In the genomic region with DNA sequence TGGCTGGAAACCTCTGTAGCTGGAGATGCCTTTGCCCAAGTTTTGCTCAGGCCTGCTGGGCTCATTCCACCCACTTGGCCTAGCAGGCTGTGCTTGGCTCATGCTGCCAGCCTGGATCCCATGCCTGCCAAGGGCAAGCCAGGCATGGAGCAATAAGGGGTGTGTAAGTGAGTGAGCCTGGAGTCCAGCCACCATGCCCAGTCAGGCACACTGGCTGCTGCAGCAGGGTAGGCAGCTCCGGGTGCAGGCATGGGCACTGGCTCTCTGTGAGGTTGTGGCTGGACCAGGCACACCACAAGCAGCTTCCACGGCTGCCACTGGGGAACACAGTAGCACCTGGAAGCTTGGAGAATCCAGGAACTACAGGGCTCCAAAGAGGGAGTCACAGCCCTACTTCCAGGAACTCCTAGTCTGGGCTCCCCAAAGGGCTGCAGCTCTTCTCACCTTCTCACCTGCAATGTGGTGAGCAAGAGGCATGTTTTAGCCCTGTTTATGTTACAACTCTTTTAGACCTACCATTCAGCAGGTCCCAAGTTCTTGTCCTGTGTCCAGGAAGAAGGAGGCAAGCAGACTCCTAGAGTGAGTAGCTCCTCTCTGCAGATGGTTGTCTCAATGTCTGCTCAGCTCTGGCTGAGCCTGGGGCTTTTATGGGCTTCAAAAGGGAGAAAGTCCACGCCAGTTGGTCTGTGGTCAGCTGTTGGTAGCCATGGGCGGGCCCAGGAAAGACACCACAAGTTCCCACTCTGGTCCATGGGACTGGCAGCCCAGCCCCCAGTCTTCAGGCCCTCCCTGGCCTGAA, we compare ENCODE assay signal across 16 cellular contexts.
A peak's percentile ranks its signal among the peaks of the same experiment; 100 is the strongest.
DNase-seq lines count a peak whose midpoint lies in the region; ATAC-seq and TF ChIP-seq lines count a peak whose summit lies in the region.
"Had no signal": no experiment of that assay in that cellular context is flagged by ENCODE, and none has a peak within 500 bp of the region (broad histone marks: within the 10 kb centered on the region; RNA-seq: fewer than 3 reads in every experiment).

No MANE protein-coding gene starts in this region.

- H3K9ac ChIP-seq in endodermal cell (ENCODE audit: extremely low read depth, low read length, poor library complexity, severe bottlenecking) = no peak overlapping the region
- no peak overlapping the region for H3K9ac ChIP-seq in subcutaneous abdominal adipose tissue (ENCODE audit: low read length in 5 of 5)

- H3K27ac Mint-ChIP-seq in endodermal cell (no peak overlapping the region), Caco-2 (ENCODE audit: unreplicated experiment) (no peak overlapping the region)
- H3K27ac Mint-ChIP-seq: activated naive CD8-positive, alpha-beta T cell treated with anti-CD3 and anti-CD28 coated beads, Interleukin-2, amount 10 ng/mL, durations not matched to agents 7 days and 5 days; GM23338 had no signal

- H3K36me3 Mint-ChIP-seq in endodermal cell (ENCODE audit: low read depth) (peaks cover 11% of the 10 kb centered on the region), Caco-2 (ENCODE audit: insufficient read depth, unreplicated experiment) (no peaks in the 10 kb centered on the region)

- no peak overlapping the region for H3K27ac ChIP-seq in endodermal cell (ENCODE audit: low read depth, low read length)
- no peak overlapping the region for H3K27ac ChIP-seq in subcutaneous abdominal adipose tissue (ENCODE audit: low read depth, low read length)
- H3K27ac ChIP-seq: SK-N-MC, VCaP had no signal

- POLR2A ChIA-PET in Caco-2 (lab: Charles Lee) = no interaction called here

- H3K4me1 ChIP-seq in endodermal cell (ENCODE audit: control insufficient read depth, insufficient read depth, low read length) (no peaks in the 10 kb centered on the region), subcutaneous abdominal adipose tissue (ENCODE audit: control insufficient read depth in 5 of 5, insufficient read depth in 5 of 5, low read length in 5 of 5) (peaks cover 3 to 28% (median 20%) of the 10 kb centered on the region in 5 donors), Caco-2 (no peaks in the 10 kb centered on the region)

- H3K9me3 ChIP-seq in MG63 (peaks cover 31% of the 10 kb centered on the region), endodermal cell (ENCODE audit: control insufficient read depth, low read length) (peaks cover 34% of the 10 kb centered on the region), subcutaneous abdominal adipose tissue (ENCODE audit: control insufficient read depth in 5 of 5, low read length in 5 of 5) (peaks cover 9 to 44% (median 35%) of the 10 kb centered on the region in 5 donors), Caco-2 (peaks cover 28% of the 10 kb centered on the region)

- ATAC-seq in GM18861 (IDR thresholded peaks at IDR 0.05; ENCODE audit: unreplicated experiment) (no peak), HG02798 (IDR thresholded peaks at IDR 0.05; ENCODE audit: poor library complexity, unreplicated experiment) (no peak)
- ATAC-seq: GM23338 had no signal

- WGBS in endodermal cell (ENCODE audit: insufficient coverage in 1 of 2, insufficient read length in 1 of 2), 2 experiments = 93 to 100% methylated on average over 2 to 4 of the region's 4 CpGs

- CTCF ChIA-PET in Caco-2 (lab: Charles Lee) = no interaction called here

- intact Hi-C loops in Caco-2 (cut with micrococcal nuclease; ENCODE audit: unreplicated experiment) = no loop called here

- H3K4me1 Mint-ChIP-seq in endodermal cell (peaks cover 17% of the 10 kb centered on the region), Caco-2 (ENCODE audit: low read depth, unreplicated experiment) (no peaks in the 10 kb centered on the region)
- H3K4me1 Mint-ChIP-seq: activated naive CD8-positive, alpha-beta T cell treated with anti-CD3 and anti-CD28 coated beads, Interleukin-2, amount 10 ng/mL, durations not matched to agents 7 days and 5 days; neural crest cell had no signal

- H3K27me3 Mint-ChIP-seq in endodermal cell (ENCODE audit: insufficient read depth) = peaks cover 2% of the 10 kb centered on the region
- H3K27me3 Mint-ChIP-seq in Caco-2 (ENCODE audit: insufficient read depth, unreplicated experiment) = peaks cover 3% of the 10 kb centered on the region
- H3K27me3 Mint-ChIP-seq: activated naive CD8-positive, alpha-beta T cell treated with anti-CD3 and anti-CD28 coated beads, Interleukin-2, amount 10 ng/mL, durations not matched to agents 7 days and 5 days had no signal

- H3K4me3 ChIP-seq in MG63 (no peak overlapping the region), endodermal cell (ENCODE audit: low read length) (no peak overlapping the region), subcutaneous abdominal adipose tissue (ENCODE audit: low read depth in 1 of 5, low read length in 5 of 5) (peak overlapping the region in 3 of 5 donors; percentile 11 to 31 (median 19)), Caco-2 (ENCODE audit: low read depth, low read length) (no peak overlapping the region)
- H3K4me3 ChIP-seq: GM23338, SK-N-MC had no signal

- H3K9me3 Mint-ChIP-seq in endodermal cell = peaks cover 35% of the 10 kb centered on the region
- peaks cover 15% of the 10 kb centered on the region for H3K9me3 Mint-ChIP-seq in Caco-2 (ENCODE audit: unreplicated experiment)

- H3K4me3 Mint-ChIP-seq in endodermal cell (no peak overlapping the region), Caco-2 (ENCODE audit: unreplicated experiment) (no peak overlapping the region)
- H3K4me3 Mint-ChIP-seq: activated naive CD8-positive, alpha-beta T cell treated with anti-CD3 and anti-CD28 coated beads, Interleukin-2, amount 10 ng/mL, durations not matched to agents 7 days and 5 days; GM23338; neural crest cell had no signal

- no peaks in the 10 kb centered on the region for H3K36me3 ChIP-seq in MG63
- H3K36me3 ChIP-seq in endodermal cell (ENCODE audit: control insufficient read depth, insufficient read depth, low read length) = no peaks in the 10 kb centered on the region
- H3K36me3 ChIP-seq in subcutaneous abdominal adipose tissue (ENCODE audit: control insufficient read depth in 5 of 5, insufficient read depth in 5 of 5, low read length in 5 of 5) = no peaks in the 10 kb centered on the region
- H3K36me3 ChIP-seq in Caco-2 (ENCODE audit: control insufficient read depth, insufficient read depth, low read length) = no peaks in the 10 kb centered on the region

- TF ChIP-seq CTCF in endodermal cell (conservative IDR thresholded peaks at IDR 0.05) (no peak), Caco-2 (IDR thresholded peaks at IDR 0.05; ENCODE audit: insufficient read depth in 1 of 2, low read depth in 1 of 2, low read length in 1 of 2, severe bottlenecking in 1 of 2, unreplicated experiment in 1 of 2) (no peak)

- H3K27me3 ChIP-seq in MG63 (no peaks in the 10 kb centered on the region), endodermal cell (ENCODE audit: control insufficient read depth, insufficient read depth, low read length, poor library complexity, severe bottlenecking) (no peaks in the 10 kb centered on the region), subcutaneous abdominal adipose tissue (ENCODE audit: control insufficient read depth in 5 of 5, insufficient read depth in 4 of 5, low read length in 5 of 5) (no peaks in the 10 kb centered on the region), Caco-2 (replicated peaks; ENCODE audit: control insufficient read depth, insufficient read depth, low read length) (no peaks in the 10 kb centered on the region)

- peak; percentile 78 for DNase-seq in MG63
- DNase-seq in endodermal cell = peak; percentile 16
- peak; percentile 61 for DNase-seq in medulla oblongata (ENCODE audit: extremely low spot score)
- no peak for DNase-seq in Caco-2
- no peak for DNase-seq in GM19240 (ENCODE audit: insufficient read length, low spot score)
- DNase-seq: activated naive CD8-positive, alpha-beta T cell treated with anti-CD3 and anti-CD28 coated beads, Interleukin-2, amount 10 ng/mL, durations not matched to agents 7 days and 5 days; AML-193; NK-92 treated with Interleukin-12 subunit alpha and Interleukin-12 subunit beta, amount 100 ng/mL, for 24 hours; stimulated activated CD8-positive, alpha-beta memory T cell treated with anti-CD3 and anti-CD28 coated beads, Interleukin-4, amount 100 ng/mL, for 48 hours had no signal

- BruUV-seq in Caco-2 (replicated peaks; lab: Mats Ljungman, UMichigan) = no TSS peak

Comparison
In these comparisons a context has a peak if more than half of its experiments do, and no peak if none do; other contexts are left out.
1. DNase-seq: peak in MG63 (single experiment), endodermal cell (single experiment) and medulla oblongata (single experiment); none in Caco-2 (0 of 2) and GM19240 (single experiment).
2. H3K4me3 ChIP-seq: peak in subcutaneous abdominal adipose tissue (3 of 5); none in MG63 (single experiment), endodermal cell (single experiment) and Caco-2 (single experiment).